In genomic region chr11:9969068-9969467, GRCh38 we compare ENCODE assay signal across 26 cellular contexts.
"Had no signal": no experiment of that assay in that cellular context is flagged by ENCODE, and none has a peak within 500 bp of the region (broad histone marks: within the 10 kb centered on the region; RNA-seq: fewer than 3 reads in every experiment).

No MANE protein-coding gene starts in this region.

- DNase-seq: dermis blood vessel endothelial cell; effector memory CD4-positive, alpha-beta T cell; foreskin melanocyte; glutamatergic neuron; heart right ventricle; hypothalamus; immature natural killer cell; mesenchymal stem cell; midbrain; naive thymus-derived CD4-positive, alpha-beta T cell; sigmoid colon; stimulated activated CD4-positive, alpha-beta T cell treated with anti-CD3 and anti-CD28 coated beads, Interleukin-2, amount 100 ng/mL, for 24 hours; stimulated activated CD4-positive, alpha-beta T cell treated with anti-CD3 and anti-CD28 coated beads, Interleukin-4, amount 100 ng/mL, for 24 hours; stimulated activated naive CD4-positive, alpha-beta T cell treated with Interleukin-2 at 50 U/mL for 16 hours; stomach; thyroid gland; trophoblast cell had no signal

- H3K4me3 ChIP-seq: coronary artery, esophagus muscularis mucosa, heart right ventricle, neural progenitor cell, prostate gland, right atrium auricular region, sigmoid colon, stomach, thyroid gland had no signal

- H3K4me1 ChIP-seq: parathyroid adenoma, prostate gland, thyroid gland had no signal

- H3K27ac ChIP-seq: coronary artery, esophagus muscularis mucosa, heart right ventricle, neural progenitor cell, parathyroid adenoma, prostate gland, right atrium auricular region, sigmoid colon, stomach, thyroid gland had no signal

- FAIRE-seq: endothelial cell of umbilical vein, keratinocyte had no signal

- ATAC-seq: heart right ventricle; naive thymus-derived CD4-positive, alpha-beta T cell; stimulated activated effector memory CD8-positive, alpha-beta T cell treated with anti-CD3 and anti-CD28 coated beads, Interleukin-12 subunit alpha, Interleukin-12 subunit beta, amount 100 ng/mL, for 72 hours had no signal

- H3K4me2 ChIP-seq: neural progenitor cell had no signal

- H3K9me3 ChIP-seq: esophagus muscularis mucosa, heart right ventricle, prostate gland, right atrium auricular region, sigmoid colon, stomach, thyroid gland had no signal
